In the genomic region with DNA sequence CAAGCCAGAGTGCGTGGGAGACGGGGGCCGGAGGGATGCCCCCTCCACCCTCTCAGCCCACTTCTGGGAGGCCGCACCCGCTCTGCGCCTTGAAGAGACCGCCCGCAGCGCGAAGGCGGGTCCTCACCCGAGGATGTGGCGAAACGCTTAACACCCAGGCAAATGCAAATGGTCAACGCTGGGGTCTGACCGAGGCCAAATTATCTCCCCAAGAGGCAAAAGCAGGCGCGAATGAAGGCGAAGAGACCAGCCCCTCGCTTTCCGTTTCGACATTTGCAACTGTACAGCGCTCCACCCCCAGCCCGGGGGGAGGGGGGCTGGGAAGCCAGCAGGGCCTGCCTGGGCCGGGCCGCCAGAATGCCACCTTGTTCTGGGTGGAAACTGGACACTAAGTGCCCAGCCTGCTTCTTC, we compare ENCODE assay signal across 10 cellular contexts.
DNase-seq lines count a peak whose midpoint lies in the region; ATAC-seq lines count a peak whose summit lies in the region.
"Had no signal": no experiment of that assay in that cellular context is flagged by ENCODE, and none has a peak within 500 bp of the region (broad histone marks: within the 10 kb centered on the region; RNA-seq: fewer than 3 reads in every experiment).

No MANE protein-coding gene starts in this region.

- H3K36me3 Mint-ChIP-seq in activated T-helper 17 cell treated with anti-CD3 and anti-CD28 coated beads, Interleukin-2, amount 50 U/mL, for 72 hours (ENCODE audit: low read depth) = peaks cover 5% of the 10 kb centered on the region

- H3K4me1 Mint-ChIP-seq in activated T-helper 17 cell treated with anti-CD3 and anti-CD28 coated beads, Interleukin-2, amount 50 U/mL, for 72 hours = no peaks in the 10 kb centered on the region

- H3K27ac Mint-ChIP-seq in activated T-helper 17 cell treated with anti-CD3 and anti-CD28 coated beads, Interleukin-2, amount 50 U/mL, for 72 hours = no peak overlapping the region

- H3K27ac ChIP-seq in iPS-18a (ENCODE audit: low read length) = no peak overlapping the region
- no peak overlapping the region for H3K27ac ChIP-seq in skeletal muscle tissue (ENCODE audit: low read depth, low read length)
- H3K27ac ChIP-seq: 22Rv1 had no signal

- no peaks in the 10 kb centered on the region for H3K9me3 Mint-ChIP-seq in activated T-helper 17 cell treated with anti-CD3 and anti-CD28 coated beads, Interleukin-2, amount 50 U/mL, for 72 hours

- H3K36me3 ChIP-seq in iPS-18a (ENCODE audit: control insufficient read depth, low read depth, low read length) (no peaks in the 10 kb centered on the region), skeletal muscle tissue (ENCODE audit: control insufficient read depth in 3 of 3, insufficient read depth in 3 of 3, low read length in 3 of 3) (no peaks in the 10 kb centered on the region)

- ATAC-seq in activated T-helper 17 cell treated with anti-CD3 and anti-CD28 coated beads, Interleukin-2, amount 50 U/mL, for 72 hours (replicated peaks) = no peak
- no peak for ATAC-seq in activated CD4-positive, CD25-positive, alpha-beta regulatory T cell treated with anti-CD3 and anti-CD28 coated beads, Interleukin-2, amount 50 U/mL, for 24 hours

- peaks cover 61% of the 10 kb centered on the region for H3K27me3 ChIP-seq in iPS-18a (ENCODE audit: control insufficient read depth, insufficient read depth, low read length)
- H3K27me3 ChIP-seq in skeletal muscle tissue (ENCODE audit: control insufficient read depth in 3 of 3, insufficient read depth in 3 of 3, low read length in 3 of 3) = peaks cover 41 to 55% (median 43%) of the 10 kb centered on the region in 3 donors

- H3K9ac ChIP-seq in iPS-18a (ENCODE audit: low read length) = no peak overlapping the region
- H3K9ac ChIP-seq in skeletal muscle tissue (ENCODE audit: low read depth in 1 of 3, low read length in 3 of 3) = no peak overlapping the region

- peak; percentile 44 for DNase-seq in DMS53 (lab: John Stamatoyannopoulos, UW)
- DNase-seq in DMS53 treated with DMSO at 0.1 percent for 48 hours (lab: John Stamatoyannopoulos, UW; ENCODE audit: unreplicated experiment) = no peak
- DNase-seq in HT-29 (ENCODE audit: low spot score) = no peak
- DNase-seq in LoVo (ENCODE audit: low spot score) = no peak
- DNase-seq: activated CD8-positive, alpha-beta memory T cell treated with anti-CD3 and anti-CD28 coated beads, Interleukin-2, amount 50 U/mL, for 48 hours had no signal

- H3K27me3 Mint-ChIP-seq in activated T-helper 17 cell treated with anti-CD3 and anti-CD28 coated beads, Interleukin-2, amount 50 U/mL, for 72 hours = peaks cover 37% of the 10 kb centered on the region

- peaks cover 7% of the 10 kb centered on the region for H3K9me3 ChIP-seq in iPS-18a (ENCODE audit: control insufficient read depth, low read depth, low read length)
- H3K9me3 ChIP-seq in skeletal muscle tissue (ENCODE audit: control insufficient read depth in 3 of 3, low read length in 3 of 3) = no peaks in the 10 kb centered on the region

- H3K4me3 ChIP-seq in iPS-18a (ENCODE audit: low read length) (peak overlapping the region; percentile 68), skeletal muscle tissue (ENCODE audit: low read length in 3 of 3) (peak overlapping the region; percentile 52 to 61 (median 54))

- peaks cover 16% of the 10 kb centered on the region for H3K4me1 ChIP-seq in iPS-18a (ENCODE audit: control insufficient read depth, low read depth, low read length)
- peaks cover 3 to 8% (median 4%) of the 10 kb centered on the region in 3 donors for H3K4me1 ChIP-seq in skeletal muscle tissue (ENCODE audit: control insufficient read depth in 3 of 3, insufficient read depth in 3 of 3, low read length in 3 of 3)

- peak overlapping the region; percentile 48 for H3K4me3 Mint-ChIP-seq in activated T-helper 17 cell treated with anti-CD3 and anti-CD28 coated beads, Interleukin-2, amount 50 U/mL, for 72 hours
